Comparison of ENCODE assay signal across 1 cellular context in the genomic region with DNA sequence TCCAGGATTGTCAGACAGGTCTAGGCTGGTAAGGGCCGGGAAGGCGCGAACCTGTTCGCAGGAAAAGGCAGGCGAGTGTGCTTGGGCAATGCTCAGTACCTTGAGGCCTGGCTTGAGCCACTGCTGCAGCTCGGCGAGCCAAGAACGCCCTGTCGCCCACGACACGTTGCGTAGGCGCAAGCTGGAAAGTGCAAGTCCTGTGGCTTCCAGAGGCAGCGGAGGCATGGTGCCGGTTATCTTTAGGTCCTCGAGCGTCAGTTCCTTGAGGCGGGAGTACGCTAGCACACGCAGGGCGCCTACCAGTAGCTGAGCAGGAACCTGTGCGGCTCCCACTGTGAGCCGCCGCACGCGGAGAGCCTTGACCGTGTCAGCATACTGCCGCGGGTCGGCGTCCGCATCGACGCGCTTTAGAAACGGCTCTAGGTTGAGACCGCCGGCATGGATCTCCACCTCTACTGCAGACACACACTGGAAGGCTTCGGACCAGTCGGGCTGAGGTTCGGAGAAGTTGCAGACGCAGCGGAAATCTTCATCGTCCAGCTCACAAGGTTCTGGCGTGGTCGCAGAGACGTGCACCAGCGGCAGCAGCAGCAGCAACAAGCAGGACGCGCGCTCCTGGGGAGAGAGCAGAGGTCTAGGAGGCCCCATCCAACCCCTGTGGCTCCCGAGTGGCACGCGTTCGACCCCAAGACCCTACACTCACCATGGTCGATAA.
TF ChIP-seq lines count a peak whose summit lies in the region.

No MANE protein-coding gene starts in this region.

TF ChIP-seq in SK-N-SH, 30 proteins besides CTCF, POLR2A, EP300 and RAD21 (continued from another document):
- TF ChIP-seq, protein P1, sequence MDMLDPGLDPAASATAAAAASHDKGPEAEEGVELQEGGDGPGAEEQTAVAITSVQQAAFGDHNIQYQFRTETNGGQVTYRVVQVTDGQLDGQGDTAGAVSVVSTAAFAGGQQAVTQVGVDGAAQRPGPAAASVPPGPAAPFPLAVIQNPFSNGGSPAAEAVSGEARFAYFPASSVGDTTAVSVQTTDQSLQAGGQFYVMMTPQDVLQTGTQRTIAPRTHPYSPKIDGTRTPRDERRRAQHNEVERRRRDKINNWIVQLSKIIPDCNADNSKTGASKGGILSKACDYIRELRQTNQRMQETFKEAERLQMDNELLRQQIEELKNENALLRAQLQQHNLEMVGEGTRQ (IDR thresholded peaks at IDR 0.05; ENCODE audit: borderline replicate concordance, low read depth, low read length), result no peak
- no peak for TF ChIP-seq YY1 (IDR thresholded peaks at IDR 0.05; ENCODE audit: low read depth)
- no peak for TF ChIP-seq SMC3 (IDR thresholded peaks at IDR 0.05; ENCODE audit: low read depth, low read length)
- no peak for TF ChIP-seq GABPA (IDR thresholded peaks at IDR 0.05; ENCODE audit: low read depth)
